In the genomic region with DNA sequence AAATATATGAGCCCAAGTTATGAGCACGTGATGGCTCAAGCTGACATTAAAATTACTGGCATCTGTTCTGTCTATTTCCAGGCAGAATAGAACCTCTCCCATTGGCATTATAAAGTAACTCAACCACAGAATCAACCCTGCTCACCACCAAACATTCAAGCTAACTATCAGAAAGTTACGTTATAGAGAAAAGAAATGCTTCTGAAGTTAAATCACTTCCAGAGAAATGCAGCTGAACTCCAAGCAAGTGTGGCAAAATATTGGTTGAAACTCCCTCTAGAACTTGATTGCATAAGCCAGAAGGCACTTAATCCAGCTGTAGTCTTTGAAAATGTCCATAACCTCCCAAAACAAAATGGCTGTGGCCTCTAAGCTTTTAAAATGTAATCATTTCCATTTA, we compare ENCODE assay signal across 20 cellular contexts. TPM values are rescaled to one million over a fixed set of nuclear protein-coding genes. Genes with fewer than 3 reads are reported as not detected.
"Had no signal": no experiment of that assay in that cellular context is flagged by ENCODE, and none has a peak within 500 bp of the region (broad histone marks: within the 10 kb centered on the region; RNA-seq: fewer than 3 reads in every experiment).

No MANE protein-coding gene starts in this region.

- H3K27ac ChIP-seq: body of pancreas, left lung, prostate gland, testis, upper lobe of left lung had no signal

- DNase-seq: activated CD4-positive, alpha-beta T cell treated with anti-CD3 and anti-CD28 coated beads, Interleukin-2, amount 10 ng/mL, durations not matched to agents 24 days and 14 days; activated CD4-positive, CD25-positive, alpha-beta regulatory T cell; activated CD8-positive, alpha-beta memory T cell treated with anti-CD3 and anti-CD28 coated beads for 24 hours; activated naive CD4-positive, alpha-beta T cell; activated naive CD8-positive, alpha-beta T cell treated with anti-CD3 and anti-CD28 coated beads, Interleukin-2, amount 50 U/mL, for 24 hours; body of pancreas; central memory CD4-positive, alpha-beta T cell; effector memory CD4-positive, alpha-beta T cell; kidney; left lung; mammary epithelial cell; occipital lobe; right cardiac atrium; testis; upper lobe of left lung had no signal

- H3K9me3 ChIP-seq: body of pancreas, left lung, prostate gland, testis, upper lobe of left lung had no signal

- H3K27ac Mint-ChIP-seq: activated CD4-positive, alpha-beta T cell treated with anti-CD3 and anti-CD28 coated beads, Interleukin-2, amount 10 ng/mL, durations not matched to agents 24 days and 14 days; activated naive CD8-positive, alpha-beta T cell treated with anti-CD3 and anti-CD28 coated beads, Interleukin-2, amount 50 U/mL, for 24 hours; activated T-helper 1 cell treated with anti-CD3 and anti-CD28 coated beads, Interleukin-12 subunit alpha, Interleukin-12 subunit beta, Interleukin-2, Interleukin-4 antibody, amounts not matched to agents 30 ng/mL and 10 ng/mL and 1 ng/mL, durations not matched to agents 14 hours and 24 hours and 36 hours; dendritic cell treated with granulocyte-macrophage colony-stimulating factor and Interleukin-4, amounts not matched to agents 40 ng/mL and 50 ng/mL, for 4 days; stimulated activated naive CD8-positive, alpha-beta T cell treated with anti-CD3 and anti-CD28 coated beads, Interleukin-15, Interleukin-2, amounts not matched to agents 100 ng/mL and 50 ng/mL, for 24 hours had no signal

- FAIRE-seq: kidney had no signal

- ATAC-seq: activated naive CD8-positive, alpha-beta T cell treated with anti-CD3 and anti-CD28 coated beads, Interleukin-2, amount 50 U/mL, for 24 hours; body of pancreas; left lung; right cardiac atrium had no signal

- H3K4me3 ChIP-seq: body of pancreas, left lung, prostate gland, testis, upper lobe of left lung had no signal

- H3K9me3 Mint-ChIP-seq: activated naive CD8-positive, alpha-beta T cell treated with anti-CD3 and anti-CD28 coated beads, Interleukin-2, amount 50 U/mL, for 24 hours; activated T-helper 1 cell treated with anti-CD3 and anti-CD28 coated beads, Interleukin-12 subunit alpha, Interleukin-12 subunit beta, Interleukin-2, Interleukin-4 antibody, amounts not matched to agents 30 ng/mL and 10 ng/mL and 1 ng/mL, durations not matched to agents 14 hours and 24 hours and 36 hours; dendritic cell treated with granulocyte-macrophage colony-stimulating factor and Interleukin-4, amounts not matched to agents 40 ng/mL and 50 ng/mL, for 4 days; stimulated activated naive CD8-positive, alpha-beta T cell treated with anti-CD3 and anti-CD28 coated beads, Interleukin-15, Interleukin-2, amounts not matched to agents 100 ng/mL and 50 ng/mL, for 24 hours had no signal

- H3K4me1 ChIP-seq: body of pancreas, prostate gland, testis had no signal

- H3K4me3 Mint-ChIP-seq: activated CD4-positive, alpha-beta T cell treated with anti-CD3 and anti-CD28 coated beads, Interleukin-2, amount 10 ng/mL, durations not matched to agents 24 days and 14 days; activated naive CD8-positive, alpha-beta T cell treated with anti-CD3 and anti-CD28 coated beads, Interleukin-2, amount 50 U/mL, for 24 hours; activated T-helper 1 cell treated with anti-CD3 and anti-CD28 coated beads, Interleukin-12 subunit alpha, Interleukin-12 subunit beta, Interleukin-2, Interleukin-4 antibody, amounts not matched to agents 30 ng/mL and 10 ng/mL and 1 ng/mL, durations not matched to agents 14 hours and 24 hours and 36 hours; dendritic cell treated with granulocyte-macrophage colony-stimulating factor and Interleukin-4, amounts not matched to agents 40 ng/mL and 50 ng/mL, for 4 days; nephron; stimulated activated naive CD8-positive, alpha-beta T cell treated with anti-CD3 and anti-CD28 coated beads, Interleukin-15, Interleukin-2, amounts not matched to agents 100 ng/mL and 50 ng/mL, for 24 hours had no signal

- H3K27me3 ChIP-seq: body of pancreas, left lung, testis, upper lobe of left lung had no signal

- H3K27me3 Mint-ChIP-seq: dendritic cell treated with granulocyte-macrophage colony-stimulating factor and Interleukin-4, amounts not matched to agents 40 ng/mL and 50 ng/mL, for 4 days had no signal

- H3K36me3 ChIP-seq: left lung, prostate gland, upper lobe of left lung had no signal

RNA-seq across cellular contexts. Expression of a gene that starts 36.2 kb away (rescaled TPM):
- total RNA-seq: activated CD4-positive, alpha-beta T cell treated with anti-CD3 and anti-CD28 coated beads, Interleukin-2, amount 10 ng/mL, durations not matched to agents 24 days and 14 days; activated T-helper 1 cell treated with anti-CD3 and anti-CD28 coated beads, Interleukin-12 subunit alpha, Interleukin-12 subunit beta, Interleukin-2, Interleukin-4 antibody, amounts not matched to agents 30 ng/mL and 10 ng/mL and 1 ng/mL, durations not matched to agents 14 hours and 24 hours and 36 hours; body of pancreas; kidney; left lung; mammary epithelial cell; occipital lobe; right cardiac atrium had no signal
- polyA plus RNA-seq: mammary epithelial cell, right cardiac atrium had no signal
